In the genomic region with DNA sequence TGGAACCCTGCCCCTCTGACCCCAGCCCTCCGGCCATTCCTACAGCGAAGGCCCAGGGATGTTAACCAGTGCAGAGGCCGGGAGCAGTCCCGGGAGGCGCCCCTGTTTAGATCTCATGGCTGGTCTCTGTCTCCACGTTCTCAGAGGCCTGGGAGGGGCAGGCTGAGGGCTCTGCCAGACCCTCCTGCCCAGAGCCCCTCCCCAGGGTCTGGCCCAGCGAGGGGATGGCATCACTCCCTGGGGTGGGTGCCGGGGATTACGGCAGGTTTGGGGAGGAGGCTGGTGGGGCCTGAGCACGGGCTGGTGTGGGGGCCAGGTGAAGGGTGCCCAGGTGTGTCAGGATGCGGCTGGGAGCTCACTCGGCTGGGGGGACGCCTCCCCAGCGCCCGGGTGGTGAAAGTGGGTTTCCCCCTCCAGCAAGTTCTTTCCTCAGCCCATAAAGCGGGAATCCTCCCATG, we compare ENCODE assay signal across 27 cellular contexts.
DNase-seq lines count a peak whose midpoint lies in the region; ATAC-seq and TF ChIP-seq lines count a peak whose summit lies in the region.
"Had no signal": no experiment of that assay in that cellular context is flagged by ENCODE, and none has a peak within 500 bp of the region (broad histone marks: within the 10 kb centered on the region; RNA-seq: fewer than 3 reads in every experiment).

No MANE protein-coding gene starts in this region.

- no peak overlapping the region for H3K27ac Mint-ChIP-seq in stimulated activated naive CD8-positive, alpha-beta T cell treated with anti-CD3 and anti-CD28 coated beads, Interleukin-15, amount 100 ng/mL, for 72 hours
- H3K27ac Mint-ChIP-seq in activated T-helper 2 cell treated with anti-CD3 and anti-CD28 coated beads, Interferon-gamma antibody, Interleukin-2, Interleukin-4, amounts not matched to agents 10 μg/mL and 5 μg/mL and 100 μg/mL, durations not matched to agents 14 hours and 24 hours and 36 hours: no peak overlapping the region

- no peaks in the 10 kb centered on the region for H3K4me1 Mint-ChIP-seq in stimulated activated naive CD8-positive, alpha-beta T cell treated with anti-CD3 and anti-CD28 coated beads, Interleukin-15, amount 100 ng/mL, for 72 hours
- no peaks in the 10 kb centered on the region for H3K4me1 Mint-ChIP-seq in activated T-helper 2 cell treated with anti-CD3 and anti-CD28 coated beads, Interferon-gamma antibody, Interleukin-2, Interleukin-4, amounts not matched to agents 10 μg/mL and 5 μg/mL and 100 μg/mL, durations not matched to agents 14 hours and 24 hours and 36 hours (ENCODE audit: low read depth)
- H3K4me1 Mint-ChIP-seq: naive thymus-derived CD8-positive, alpha-beta T cell had no signal

- no peak for DNase-seq in stimulated activated naive CD8-positive, alpha-beta T cell treated with anti-CD3 and anti-CD28 coated beads, Interleukin-15, amount 100 ng/mL, for 72 hours
- no peak for DNase-seq in stimulated activated naive CD8-positive, alpha-beta T cell treated with anti-CD3 and anti-CD28 coated beads, Interleukin-15, Interleukin-2, amounts not matched to agents 100 U/mL and 50 U/mL, for 24 hours
- peak; percentile 79 for DNase-seq in mesenteric fat pad (ENCODE audit: low spot score)
- DNase-seq in activated T-helper 2 cell treated with anti-CD3 and anti-CD28 coated beads, Interferon-gamma antibody, Interleukin-2, Interleukin-4, amounts not matched to agents 10 μg/mL and 5 μg/mL and 100 μg/mL, durations not matched to agents 14 hours and 24 hours and 36 hours (ENCODE audit: low spot score): no peak
- no peak for DNase-seq in midbrain (lab: John Stamatoyannopoulos, UW)
- DNase-seq: activated gamma-delta T cell; activated T-cell treated with anti-CD3 and anti-CD28 coated beads, Interleukin-2, amount 50 U/mL, for 1 hour; C1 segment of cervical spinal cord; Caco-2; cortex of kidney; esophagus squamous epithelium; foreskin keratinocyte; Karpas-422; NCI-H1417 treated with DMSO at 0.1 percent for 48 hours; NCI-H2227 treated with DMSO at 0.1 percent for 48 hours; occipital lobe; stimulated activated CD4-positive, alpha-beta T cell treated with anti-CD3 and anti-CD28 coated beads, Interleukin-12 subunit alpha, Interleukin-12 subunit beta, amount 100 ng/mL, for 4 hours; stimulated activated CD4-positive, alpha-beta T cell treated with anti-CD3 and anti-CD28 coated beads, Interleukin-2, amount 100 ng/mL, for 48 hours had no signal

- peak overlapping the region; percentile 55; the same call in 1 of the 2 replicates for H3K27ac ChIP-seq in VCaP
- H3K27ac ChIP-seq: ascending aorta, cardiac muscle cell, esophagus squamous epithelium, foreskin keratinocyte, psoas muscle, RWPE1, sigmoid colon, tibial nerve had no signal

- no peak overlapping the region for H3K4me3 Mint-ChIP-seq in stimulated activated naive CD8-positive, alpha-beta T cell treated with anti-CD3 and anti-CD28 coated beads, Interleukin-15, amount 100 ng/mL, for 72 hours
- no peak overlapping the region for H3K4me3 Mint-ChIP-seq in activated T-helper 2 cell treated with anti-CD3 and anti-CD28 coated beads, Interferon-gamma antibody, Interleukin-2, Interleukin-4, amounts not matched to agents 10 μg/mL and 5 μg/mL and 100 μg/mL, durations not matched to agents 14 hours and 24 hours and 36 hours (ENCODE audit: low read depth)

- intact Hi-C loops in activated T-helper 2 cell treated with anti-CD3 and anti-CD28 coated beads, Interferon-gamma antibody, Interleukin-2, Interleukin-4, amounts not matched to agents 10 μg/mL and 5 μg/mL and 100 μg/mL, durations not matched to agents 14 hours and 24 hours and 36 hours (cut with micrococcal nuclease): no loop called here

- peak; percentile 31 for ATAC-seq in stimulated activated naive CD8-positive, alpha-beta T cell treated with anti-CD3 and anti-CD28 coated beads, Interleukin-15, amount 100 ng/mL, for 72 hours
- no peak for ATAC-seq in stimulated activated naive CD8-positive, alpha-beta T cell treated with anti-CD3 and anti-CD28 coated beads, Interleukin-15, Interleukin-2, amounts not matched to agents 100 U/mL and 50 U/mL, for 24 hours
- ATAC-seq in HG02884 (IDR thresholded peaks at IDR 0.05; ENCODE audit: unreplicated experiment): no peak
- ATAC-seq: foreskin keratinocyte; naive thymus-derived CD8-positive, alpha-beta T cell; psoas muscle had no signal

- no peaks in the 10 kb centered on the region for H3K9me3 Mint-ChIP-seq in stimulated activated naive CD8-positive, alpha-beta T cell treated with anti-CD3 and anti-CD28 coated beads, Interleukin-15, amount 100 ng/mL, for 72 hours
- no peaks in the 10 kb centered on the region for H3K9me3 Mint-ChIP-seq in activated T-helper 2 cell treated with anti-CD3 and anti-CD28 coated beads, Interferon-gamma antibody, Interleukin-2, Interleukin-4, amounts not matched to agents 10 μg/mL and 5 μg/mL and 100 μg/mL, durations not matched to agents 14 hours and 24 hours and 36 hours
- H3K9me3 Mint-ChIP-seq: naive thymus-derived CD8-positive, alpha-beta T cell had no signal

- no peaks in the 10 kb centered on the region for H3K27me3 Mint-ChIP-seq in stimulated activated naive CD8-positive, alpha-beta T cell treated with anti-CD3 and anti-CD28 coated beads, Interleukin-15, amount 100 ng/mL, for 72 hours
- H3K27me3 Mint-ChIP-seq in activated T-helper 2 cell treated with anti-CD3 and anti-CD28 coated beads, Interferon-gamma antibody, Interleukin-2, Interleukin-4, amounts not matched to agents 10 μg/mL and 5 μg/mL and 100 μg/mL, durations not matched to agents 14 hours and 24 hours and 36 hours (ENCODE audit: low read depth): peaks cover 2% of the 10 kb centered on the region
- H3K27me3 Mint-ChIP-seq: naive thymus-derived CD8-positive, alpha-beta T cell had no signal

- TF ChIP-seq CTCF in VCaP (conservative IDR thresholded peaks at IDR 0.05): no peak

- no peaks in the 10 kb centered on the region for H3K36me3 Mint-ChIP-seq in activated T-helper 2 cell treated with anti-CD3 and anti-CD28 coated beads, Interferon-gamma antibody, Interleukin-2, Interleukin-4, amounts not matched to agents 10 μg/mL and 5 μg/mL and 100 μg/mL, durations not matched to agents 14 hours and 24 hours and 36 hours (ENCODE audit: low read depth)
- H3K36me3 Mint-ChIP-seq: naive thymus-derived CD8-positive, alpha-beta T cell had no signal
